Comparison of ENCODE assay signal across 13 cellular contexts in genomic region chr22:37627091-37627490, GRCh38. TPM values are rescaled to one million over a fixed set of nuclear protein-coding genes. Genes with fewer than 3 reads are reported as not detected.
DNase-seq lines count a peak whose midpoint lies in the region; ATAC-seq and TF ChIP-seq lines count a peak whose summit lies in the region.
"Had no signal": no experiment of that assay in that cellular context is flagged by ENCODE, and none has a peak within 500 bp of the region (broad histone marks: within the 10 kb centered on the region; RNA-seq: fewer than 3 reads in every experiment).

No MANE protein-coding gene starts in this region.

- TF ChIP-seq CTCF in activated B cell treated with CpG ODN at 0.5 μM for 24 hours (IDR thresholded peaks at IDR 0.05) (no peak), mucosa of descending colon (IDR thresholded peaks at IDR 0.05) (no peak)

- POLR2A ChIA-PET in activated CD4-positive, alpha-beta T cell treated with anti-CD3 and anti-CD28 coated beads for 36 hours (lab: Charles Lee), result interaction anchor here (0.7 to 1.5 kb wide), 6 partner anchors 10 to 1219 kb away, joined by 3 to 8 read pairs (median 4); no protein-coding TSS in a partner anchor
- POLR2A ChIA-PET in activated B cell treated with CpG ODN at 0.5 μM for 24 hours (lab: Charles Lee), result interaction anchor here (0.6 to 7.5 kb wide), 10 partner anchors 9 to 71 kb away, joined by 3 to 78 read pairs (median 18); partner anchors contain the start of genes GGA1, LGALS1, NOL12 and PDXP

- H3K36me3 ChIP-seq in stomach smooth muscle (ENCODE audit: control insufficient read depth in 2 of 2, insufficient read depth in 2 of 2, low read length in 2 of 2), result peaks cover 19 to 22% of the 10 kb centered on the region in 2 donors
- H3K36me3 ChIP-seq in mucosa of descending colon (ENCODE audit: low read depth), result no peaks in the 10 kb centered on the region

- H3K4me3 ChIP-seq in stomach smooth muscle (ENCODE audit: low read length in 2 of 2) (no peak overlapping the region), mucosa of descending colon (no peak overlapping the region)
- H3K4me3 ChIP-seq: A549 had no signal

- peak; percentile 26 for ATAC-seq in activated CD4-positive, alpha-beta T cell treated with anti-CD3 and anti-CD28 coated beads for 36 hours
- peak; percentile 2 for ATAC-seq in activated B cell treated with CpG ODN at 0.5 μM for 24 hours (ENCODE audit: low read depth)
- no peak for ATAC-seq in HG03442 (IDR thresholded peaks at IDR 0.05; ENCODE audit: unreplicated experiment)
- no peak for ATAC-seq in mucosa of descending colon
- ATAC-seq: A549, PC-3 had no signal

- no peaks in the 10 kb centered on the region for H3K27me3 ChIP-seq in stomach smooth muscle (ENCODE audit: control insufficient read depth in 1 of 2, insufficient read depth in 2 of 2, low read length in 2 of 2)

- peak overlapping the region; percentile 92 for H3K27ac Mint-ChIP-seq in activated CD4-positive, alpha-beta T cell treated with anti-CD3 and anti-CD28 coated beads for 36 hours
- peak overlapping the region; percentile 86 for H3K27ac Mint-ChIP-seq in activated B cell treated with CpG ODN at 0.5 μM for 24 hours

- H3K4me3 Mint-ChIP-seq in activated CD4-positive, alpha-beta T cell treated with anti-CD3 and anti-CD28 coated beads for 36 hours, result peak overlapping the region; percentile 20
- H3K4me3 Mint-ChIP-seq in activated B cell treated with CpG ODN at 0.5 μM for 24 hours, result peak overlapping the region; percentile 11

- no peaks in the 10 kb centered on the region for H3K27me3 Mint-ChIP-seq in activated CD4-positive, alpha-beta T cell treated with anti-CD3 and anti-CD28 coated beads for 36 hours
- no peaks in the 10 kb centered on the region for H3K27me3 Mint-ChIP-seq in activated B cell treated with CpG ODN at 0.5 μM for 24 hours

- CTCF ChIA-PET in activated CD4-positive, alpha-beta T cell treated with anti-CD3 and anti-CD28 coated beads for 36 hours (lab: Charles Lee), result interaction anchor here (0.6 to 4.7 kb wide), 6 partner anchors 9 to 574 kb away, joined by 3 to 41 read pairs (median 14); partner anchors contain the start of gene GGA1
- CTCF ChIA-PET in activated B cell treated with CpG ODN at 0.5 μM for 24 hours (lab: Charles Lee), result interaction anchor here (0.8 to 6.9 kb wide), 7 partner anchors 9 to 65 kb away, joined by 3 to 90 read pairs (median 5); partner anchors contain the start of genes GGA1, PDXP and SH3BP1

- peak overlapping the region in 1 of 2 donors; percentile 13 for H3K9ac ChIP-seq in stomach smooth muscle (ENCODE audit: low read length in 2 of 2)

- intact Hi-C loops in activated CD4-positive, alpha-beta T cell treated with anti-CD3 and anti-CD28 coated beads for 36 hours (cut with DNase I, micrococcal nuclease), result no loop called here
- intact Hi-C loops in activated B cell treated with CpG ODN at 0.5 μM for 24 hours (cut with micrococcal nuclease), result loop anchor here (1.0 kb wide), 1 partner anchor 11 kb away; no protein-coding TSS in a partner anchor
- intact Hi-C loops in mucosa of descending colon (cut with DNase I, micrococcal nuclease), result loop anchor here in 1 of 2 donors (10.0 kb wide), 1 partner anchor 58 kb away; the partner anchor contains the start of gene NOL12

- H3K9me3 Mint-ChIP-seq in activated CD4-positive, alpha-beta T cell treated with anti-CD3 and anti-CD28 coated beads for 36 hours (ENCODE audit: low read depth), result no peaks in the 10 kb centered on the region
- no peaks in the 10 kb centered on the region for H3K9me3 Mint-ChIP-seq in activated B cell treated with CpG ODN at 0.5 μM for 24 hours

- peaks cover 46% of the 10 kb centered on the region for H3K4me1 Mint-ChIP-seq in activated CD4-positive, alpha-beta T cell treated with anti-CD3 and anti-CD28 coated beads for 36 hours
- H3K4me1 Mint-ChIP-seq in activated B cell treated with CpG ODN at 0.5 μM for 24 hours, result peaks cover 66% of the 10 kb centered on the region

- H3K36me3 Mint-ChIP-seq in activated CD4-positive, alpha-beta T cell treated with anti-CD3 and anti-CD28 coated beads for 36 hours (ENCODE audit: low read depth), result peaks cover 18% of the 10 kb centered on the region
- H3K36me3 Mint-ChIP-seq in activated B cell treated with CpG ODN at 0.5 μM for 24 hours (ENCODE audit: low read depth), result peaks cover 46% of the 10 kb centered on the region

- H3K27ac ChIP-seq in stomach smooth muscle (ENCODE audit: low read length), result peak overlapping the region; percentile 92
- H3K27ac ChIP-seq: A549 had no signal

- no peak for DNase-seq in activated CD4-positive, alpha-beta T cell treated with anti-CD3 and anti-CD28 coated beads for 36 hours
- no peak for DNase-seq in activated CD4-positive, alpha-beta T cell treated with anti-CD3 and anti-CD28 coated beads for 4 hours
- DNase-seq in activated B cell treated with CpG ODN at 0.5 μM for 24 hours (no peak), kidney tubule cell (ENCODE audit: low spot score) (peak; percentile 35), NCI-H1417 (lab: John Stamatoyannopoulos, UW) (no peak), mucosa of descending colon (no peak)
- DNase-seq: cortex of kidney, PC-3 had no signal

- no peaks in the 10 kb centered on the region for H3K9me3 ChIP-seq in stomach smooth muscle (ENCODE audit: control insufficient read depth in 2 of 2, low read length in 2 of 2)
- H3K9me3 ChIP-seq in mucosa of descending colon, result no peaks in the 10 kb centered on the region
- H3K9me3 ChIP-seq: A549 had no signal

- H3K4me1 ChIP-seq in stomach smooth muscle (ENCODE audit: control insufficient read depth, insufficient read depth, low read length) (peaks cover 47% of the 10 kb centered on the region), mucosa of descending colon (ENCODE audit: low read depth) (peaks cover 37% of the 10 kb centered on the region)
- H3K4me1 ChIP-seq: A549 had no signal

RNA-seq across cellular contexts. Expression of gene SH3BP1, which starts 12.4 kb away (rescaled TPM):
- total RNA-seq in activated CD4-positive, alpha-beta T cell treated with anti-CD3 and anti-CD28 coated beads for 36 hours, result 10 to 100 TPM; 86.5 to 98.2 TPM
- total RNA-seq in activated B cell treated with CpG ODN at 0.5 μM for 24 hours (87.9 and 88.4 TPM in 2 replicates), mucosa of descending colon (10 to 100 TPM; 48.8 to 98.2 (median 96.6) TPM)

RNA-seq across cellular contexts. Expression of gene GGA1, which starts 18.5 kb away (rescaled TPM):
- total RNA-seq in activated CD4-positive, alpha-beta T cell treated with anti-CD3 and anti-CD28 coated beads for 36 hours, result 10 to 100 TPM; 55.4 to 66.6 TPM
- total RNA-seq in activated B cell treated with CpG ODN at 0.5 μM for 24 hours (102 and 126 TPM in 2 replicates), mucosa of descending colon (10 to 100 TPM; 70.4 to 79.0 (median 74.3) TPM)

RNA-seq across cellular contexts. Expression of gene PDXP, which starts 31.4 kb away (rescaled TPM):
- total RNA-seq in activated CD4-positive, alpha-beta T cell treated with anti-CD3 and anti-CD28 coated beads for 36 hours, result 10 to 100 TPM; 35.8 to 37.8 TPM
- 17.7 and 22.6 TPM in 2 replicates for total RNA-seq in activated B cell treated with CpG ODN at 0.5 μM for 24 hours
- 10 to 100 TPM; 26.8 to 43.3 (median 40.6) TPM for total RNA-seq in mucosa of descending colon

RNA-seq across cellular contexts. Expression of gene LGALS2, which starts 47.2 kb away (rescaled TPM):
- not detected for total RNA-seq in activated CD4-positive, alpha-beta T cell treated with anti-CD3 and anti-CD28 coated beads for 36 hours
- total RNA-seq in activated B cell treated with CpG ODN at 0.5 μM for 24 hours (not detected in 2 replicates), mucosa of descending colon (10 to 100 TPM; 10.7 to 93.5 (median 23.1) TPM)
- total RNA-seq: activated CD8-positive, alpha-beta memory T cell treated with anti-CD3 and anti-CD28 coated beads for 36 hours; PC-3; skeletal muscle tissue had no signal

RNA-seq across cellular contexts. Expression of gene LGALS1, which starts 48.3 kb away (rescaled TPM):
- 100 to 1,000 TPM; 522 to 663 TPM for total RNA-seq in activated CD4-positive, alpha-beta T cell treated with anti-CD3 and anti-CD28 coated beads for 36 hours
- total RNA-seq in activated B cell treated with CpG ODN at 0.5 μM for 24 hours, result 230 and 254 TPM in 2 replicates
- 100 to 1,000 TPM in 2 of 3 donors, 10 to 100 TPM in 1; 54.6 to 376 (median 150) TPM for total RNA-seq in mucosa of descending colon

Comparison
In these comparisons a context has a peak if more than half of its experiments do, and no peak if none do; other contexts are left out.
1. ATAC-seq: peak in activated CD4-positive, alpha-beta T cell treated with anti-CD3 and anti-CD28 coated beads for 36 hours (single experiment) and activated B cell treated with CpG ODN at 0.5 μM for 24 hours (single experiment); none in HG03442 (single experiment) and mucosa of descending colon (single experiment).